ENCODE assay signal across 24 cellular contexts in genomic region chr5:42828661-42829060, GRCh38. TPM values are rescaled to one million over a fixed set of nuclear protein-coding genes. Genes with fewer than 3 reads are reported as not detected.
A peak's percentile ranks its signal among the peaks of the same experiment; 100 is the strongest.
DNase-seq lines count a peak whose midpoint lies in the region; ATAC-seq and TF ChIP-seq lines count a peak whose summit lies in the region.
"Had no signal": no experiment of that assay in that cellular context is flagged by ENCODE, and none has a peak within 500 bp of the region (broad histone marks: within the 10 kb centered on the region; RNA-seq: fewer than 3 reads in every experiment).

No MANE protein-coding gene starts in this region.

- no peak overlapping the region for H3K4me3 ChIP-seq in IMR-90 (ENCODE audit: insufficient read depth, low read depth, low read length)
- no peak overlapping the region for H3K4me3 ChIP-seq in mesenchymal stem cell (ENCODE audit: insufficient read depth in 1 of 2, low read depth in 1 of 2, low read length in 2 of 2)
- no peak overlapping the region for H3K4me3 ChIP-seq in smooth muscle cell
- H3K4me3 ChIP-seq in Peyer's patch = no peak overlapping the region
- H3K4me3 ChIP-seq: BLaER1, GM23248, K562 had no signal

- no TSS peak for BruUV-seq in IMR-90 (replicated peaks; lab: Mats Ljungman, UMichigan)

- H3K9ac ChIP-seq in IMR-90 (ENCODE audit: low read depth, low read length) (no peak overlapping the region), mesenchymal stem cell (ENCODE audit: low read length) (no peak overlapping the region), smooth muscle cell (ENCODE audit: low read depth) (no peak overlapping the region)
- H3K9ac ChIP-seq: BLaER1, GM23248, SK-N-SH had no signal

- no peaks in the 10 kb centered on the region for H3K36me3 ChIP-seq in IMR-90 (ENCODE audit: control insufficient read depth, insufficient read depth, low read length)
- no peaks in the 10 kb centered on the region for H3K36me3 ChIP-seq in mesenchymal stem cell (ENCODE audit: control insufficient read depth in 1 of 2, insufficient read depth in 2 of 2, low read depth in 1 of 2, low read length in 2 of 2)
- no peaks in the 10 kb centered on the region for H3K36me3 ChIP-seq in smooth muscle cell (ENCODE audit: low read depth)
- H3K36me3 ChIP-seq in Peyer's patch = no peaks in the 10 kb centered on the region
- H3K36me3 ChIP-seq: BLaER1 had no signal

- H3K9me3 ChIP-seq in IMR-90 (ENCODE audit: control insufficient read depth, insufficient read depth, low read length) = no peaks in the 10 kb centered on the region
- H3K9me3 ChIP-seq in mesenchymal stem cell (ENCODE audit: control insufficient read depth, low read length) = no peaks in the 10 kb centered on the region
- H3K9me3 ChIP-seq in smooth muscle cell (replicated peaks; ENCODE audit: low read depth) = no peaks in the 10 kb centered on the region
- H3K9me3 ChIP-seq in Peyer's patch = no peaks in the 10 kb centered on the region
- H3K9me3 ChIP-seq: BLaER1, SK-N-SH had no signal

- H3K79me1 ChIP-seq in IMR-90 (ENCODE audit: low read depth in 1 of 2, low read length in 2 of 2) (no peaks in the 10 kb centered on the region), mesenchymal stem cell (replicated peaks; ENCODE audit: low read length, poor library complexity, severe bottlenecking) (no peaks in the 10 kb centered on the region)

- H3K23ac ChIP-seq in IMR-90 (ENCODE audit: low read depth, low read length) (no peak overlapping the region), mesenchymal stem cell (ENCODE audit: low read length in 2 of 2) (no peak overlapping the region)

- no peak overlapping the region for H2BK20ac ChIP-seq in IMR-90 (ENCODE audit: low read depth, low read length)

- no peak overlapping the region for H4K8ac ChIP-seq in IMR-90 (ENCODE audit: low read depth in 2 of 2, low read length in 2 of 2)
- no peak overlapping the region for H4K8ac ChIP-seq in mesenchymal stem cell (ENCODE audit: low read length)

- H3F3A ChIP-seq in smooth muscle cell (ENCODE audit: low read depth) = peaks cover 12% of the 10 kb centered on the region

- TF ChIP-seq POLR2A in IMR-90 (IDR thresholded peaks at IDR 0.05; ENCODE audit: low read depth, low read length) (no peak), Peyer's patch (IDR thresholded peaks at IDR 0.05) (no peak)

- H3K9me1 ChIP-seq in IMR-90 (ENCODE audit: insufficient read depth, low read length) = no peaks in the 10 kb centered on the region; the same call in 1 of the 2 replicates

- H3K79me2 ChIP-seq in smooth muscle cell (ENCODE audit: low read depth) = no peaks in the 10 kb centered on the region

- TF ChIP-seq CTCF in IMR-90 (conservative IDR thresholded peaks at IDR 0.05; ENCODE audit: low read depth, low read length) (no peak), smooth muscle cell (IDR thresholded peaks at IDR 0.05; ENCODE audit: borderline replicate concordance, insufficient read depth, poor library complexity, severe bottlenecking) (no peak), Peyer's patch (IDR thresholded peaks at IDR 0.05) (no peak)

- H3K27ac ChIP-seq in IMR-90 (ENCODE audit: insufficient read depth, low read length) (no peak overlapping the region), mesenchymal stem cell (ENCODE audit: low read length, poor library complexity, severe bottlenecking) (no peak overlapping the region), smooth muscle cell (ENCODE audit: low read depth) (peak overlapping the region; percentile 80), Peyer's patch (no peak overlapping the region)
- H3K27ac ChIP-seq: BLaER1, GM23248 had no signal

- DNase-seq in IMR-90 = no peak
- peak; percentile 71 for DNase-seq in dedifferentiated amniotic fluid mesenchymal stem cell (ENCODE audit: extremely low spot score)
- peak; percentile 26 for DNase-seq in mesenchymal stem cell
- DNase-seq in smooth muscle cell (lab: John Stamatoyannopoulos, UW; ENCODE audit: unreplicated experiment) = no peak
- DNase-seq in Peyer's patch = no peak
- DNase-seq in SW 1271 (lab: John Stamatoyannopoulos, UW) = no peak
- DNase-seq: CD4-positive, CD25-positive, alpha-beta regulatory T cell; DMS153; DND-41; GM23248; H7; Kasumi-1; NCI-H1105 treated with DMSO at 0.1 percent for 48 hours; NCI-H1694; NCI-H2081; NCI-H2227 treated with DMSO at 0.1 percent for 48 hours; NCI-H526 treated with DMSO at 0.1 percent for 48 hours; SIG-M5; SK-N-SH had no signal

- no peak overlapping the region for H4K5ac ChIP-seq in IMR-90 (ENCODE audit: low read depth, low read length)

- dilution Hi-C loops in IMR-90 (cut with HindIII; ENCODE audit: low sequenced_read_pairs, unreplicated experiment) = no loop called here

- no peak overlapping the region for H2AK5ac ChIP-seq in IMR-90 (ENCODE audit: low read depth, low read length)
- no peak overlapping the region for H2AK5ac ChIP-seq in mesenchymal stem cell (ENCODE audit: low read length, severe bottlenecking)

- H3K4ac ChIP-seq in IMR-90 (ENCODE audit: low read depth, low read length) (no peak overlapping the region), mesenchymal stem cell (ENCODE audit: low read depth in 1 of 2, low read length in 2 of 2) (no peak overlapping the region)

- no peak overlapping the region for H2BK15ac ChIP-seq in IMR-90 (ENCODE audit: low read depth, low read length)
- H2BK15ac ChIP-seq in mesenchymal stem cell (ENCODE audit: low read depth, poor library complexity, severe bottlenecking) = no peak overlapping the region

- no peak overlapping the region for H3K4me2 ChIP-seq in IMR-90 (ENCODE audit: low read depth, low read length)
- no peak overlapping the region for H3K4me2 ChIP-seq in mesenchymal stem cell (ENCODE audit: low read length, poor library complexity, severe bottlenecking)
- H3K4me2 ChIP-seq in smooth muscle cell = peak overlapping the region; percentile 49
- H3K4me2 ChIP-seq: BLaER1, SK-N-SH had no signal

- H4K91ac ChIP-seq in IMR-90 (ENCODE audit: insufficient read depth, low read depth, low read length) = no peak overlapping the region
- no peak overlapping the region for H4K91ac ChIP-seq in mesenchymal stem cell (ENCODE audit: low read length)

- no peak overlapping the region for H2AK9ac ChIP-seq in IMR-90 (replicated peaks; ENCODE audit: low read depth, low read length, poor library complexity)

- H4K20me1 ChIP-seq in IMR-90 (ENCODE audit: insufficient read depth, low read length) = no peaks in the 10 kb centered on the region
- H4K20me1 ChIP-seq in smooth muscle cell (ENCODE audit: low read depth) = no peaks in the 10 kb centered on the region
- H4K20me1 ChIP-seq: BLaER1 had no signal

- H3K14ac ChIP-seq in IMR-90 (replicated peaks; ENCODE audit: low read depth, low read length) (no peak overlapping the region), mesenchymal stem cell (ENCODE audit: low read length in 2 of 2) (no peak overlapping the region)

- no peak overlapping the region for H2AFZ ChIP-seq in IMR-90 (replicated peaks; ENCODE audit: low read length, poor library complexity)
- no peak overlapping the region for H2AFZ ChIP-seq in mesenchymal stem cell (ENCODE audit: low read depth, low read length)
- no peak overlapping the region for H2AFZ ChIP-seq in smooth muscle cell (ENCODE audit: low read depth)
- H2AFZ ChIP-seq: GM23248 had no signal

- ATAC-seq in IMR-90 (ENCODE audit: low read depth) (peak; percentile 29; the same call in 1 of the 2 replicates), GM21529 (IDR thresholded peaks at IDR 0.05; ENCODE audit: unreplicated experiment) (no peak)
- ATAC-seq: HepG2, K562 had no signal

- no peak overlapping the region for H2BK120ac ChIP-seq in IMR-90 (ENCODE audit: low read depth, low read length)
- no peak overlapping the region for H2BK120ac ChIP-seq in mesenchymal stem cell (ENCODE audit: low read depth, low read length)

- CTCF ChIA-PET in IMR-90 (lab: Yijun Ruan, JAX) = no interaction called here

- intact Hi-C loops in IMR-90 (cut with micrococcal nuclease) = no loop called here

- H3K56ac ChIP-seq in IMR-90 (ENCODE audit: extremely low read depth, insufficient read depth, low read length) = no peak overlapping the region

- peaks cover 4% of the 10 kb centered on the region; the same call in 1 of the 2 replicates for H3K27me3 ChIP-seq in IMR-90 (ENCODE audit: control insufficient read depth, insufficient read depth, low read length)
- no peaks in the 10 kb centered on the region for H3K27me3 ChIP-seq in mesenchymal stem cell (ENCODE audit: control insufficient read depth in 1 of 2, insufficient read depth in 1 of 2, low read length in 2 of 2)
- no peaks in the 10 kb centered on the region for H3K27me3 ChIP-seq in smooth muscle cell (ENCODE audit: low read depth)
- H3K27me3 ChIP-seq in Peyer's patch = no peaks in the 10 kb centered on the region
- H3K27me3 ChIP-seq: BLaER1 had no signal

- no peak overlapping the region for H2BK12ac ChIP-seq in mesenchymal stem cell (ENCODE audit: low read length in 2 of 2)

- WGBS in IMR-90 (ENCODE audit: extremely low coverage in 2 of 2, insufficient read length in 1 of 2), 2 experiments = 0% methylated on average over 1 of the region's 2 CpGs; no CpG with 5 or more reads in 1 of the 2 experiments
- WGBS in mesenchymal stem cell = 95% methylated on average over 2 of the region's 2 CpGs
- WGBS in smooth muscle cell (ENCODE audit: low lambda C conversion rate) = 7% methylated on average over 2 of the region's 2 CpGs

- TF ChIP-seq RAD21 in IMR-90 (IDR thresholded peaks at IDR 0.05; ENCODE audit: low read length) = no peak

- POLR2A ChIA-PET in IMR-90 (lab: Charles Lee; ENCODE audit: unreplicated experiment) = no interaction called here

- H2BK5ac ChIP-seq in IMR-90 (ENCODE audit: low read depth, low read length, poor library complexity, severe bottlenecking) (no peak overlapping the region), mesenchymal stem cell (ENCODE audit: low read depth, low read length, poor library complexity, severe bottlenecking) (no peak overlapping the region)

- in situ Hi-C loops in IMR-90 (cut with MboI; ENCODE audit: low sequenced_read_pairs) = no loop called here

- no peaks in the 10 kb centered on the region for H3K4me1 ChIP-seq in IMR-90 (ENCODE audit: control insufficient read depth, insufficient read depth, low read length)
- no peaks in the 10 kb centered on the region for H3K4me1 ChIP-seq in mesenchymal stem cell (ENCODE audit: control insufficient read depth, insufficient read depth, low read depth, low read length)
- no peaks in the 10 kb centered on the region for H3K4me1 ChIP-seq in smooth muscle cell (ENCODE audit: low read depth)
- H3K4me1 ChIP-seq in Peyer's patch = no peaks in the 10 kb centered on the region
- H3K4me1 ChIP-seq: BLaER1 had no signal

- H3K18ac ChIP-seq in IMR-90 (ENCODE audit: low read depth, low read length) (no peak overlapping the region), mesenchymal stem cell (ENCODE audit: low read depth in 1 of 2, low read length in 2 of 2) (no peak overlapping the region)

TF ChIP-seq in IMR-90, 13 proteins besides CTCF, POLR2A, EP300 and RAD21 (continues in another document):
- TF ChIP-seq MAFK (IDR thresholded peaks at IDR 0.05; ENCODE audit: low read depth, low read length) = no peak

RNA-seq across cellular contexts. Expression of gene SELENOP, which starts 17.0 kb away (rescaled TPM):
- total RNA-seq in IMR-90 (2012; rRNA removed) (0.28 and 1.1 TPM in 2 replicates), smooth muscle cell (11.9 and 14.0 TPM in 2 replicates), Peyer's patch (1,000 to 10,000 TPM in 3 of 4 donors, 100 to 1,000 TPM in 1; 404 to 5,297 (median 1,595) TPM)
- polyA plus RNA-seq in IMR-90 (2012; rRNA removed) (0.16 and 0.55 TPM in 2 replicates), smooth muscle cell (11.1 and 12.2 TPM in 2 replicates)
- 0.11 and 0.32 TPM in 2 replicates for polyA plus RNA-seq in IMR-90 (2012; cell fraction: cytosol; rRNA removed)
- polyA plus RNA-seq in IMR-90 (2012; cell fraction: nucleus; rRNA removed; ENCODE audit: low replicate concordance) = 0.41 TPM in 1 of 2 replicates, not detected in the other
- polyA plus RNA-seq in mesenchymal stem cell (2013, experiment 1 of 2) = 57.0 TPM
- polyA plus RNA-seq in mesenchymal stem cell (2013, experiment 2 of 2) = 60.6 TPM
- total RNA-seq: HT1080 had no signal

Comparison
In these comparisons a context has a peak if more than half of its experiments do, and no peak if none do; other contexts are left out.
1. DNase-seq: peak in dedifferentiated amniotic fluid mesenchymal stem cell (single experiment) and mesenchymal stem cell (single experiment); none in IMR-90 (single experiment), smooth muscle cell (single experiment), Peyer's patch (0 of 3) and SW 1271 (0 of 2).
2. RNA of gene SELENOP, which starts 17.0 kb away (total RNA-seq): 404 to 5,297 TPM in Peyer's patch; 11.9 to 14.0 TPM in smooth muscle cell and 0.28 to 1.1 TPM in IMR-90; every median in the first group is over 10 times any median in the second.